ENCODE assay signal across 11 cellular contexts in genomic region chr9:6552033-6552737, GRCh38.
DNase-seq lines count a peak whose midpoint lies in the region; ATAC-seq and TF ChIP-seq lines count a peak whose summit lies in the region.
"Had no signal": no experiment of that assay in that cellular context is flagged by ENCODE, and none has a peak within 500 bp of the region (broad histone marks: within the 10 kb centered on the region; RNA-seq: fewer than 3 reads in every experiment).

No MANE protein-coding gene starts in this region.

- WGBS in aorta, 2 donors = 56 to 59% methylated on average over 7 of the region's 7 CpGs

- intact Hi-C loops in aorta (cut with DNase I) (no loop called here), lower lobe of right lung (cut with DNase I) (no loop called here)

- no peaks in the 10 kb centered on the region for H3K4me1 ChIP-seq in aorta (ENCODE audit: control insufficient read depth in 1 of 2, insufficient read depth in 2 of 2, low read length in 2 of 2)
- no peaks in the 10 kb centered on the region for H3K4me1 ChIP-seq in lower lobe of right lung
- H3K4me1 ChIP-seq: uterus had no signal

- no peak overlapping the region for H3K27ac ChIP-seq in aorta (ENCODE audit: low read depth in 1 of 2, low read length in 2 of 2)
- no peak overlapping the region for H3K27ac ChIP-seq in lower lobe of right lung
- H3K27ac ChIP-seq: uterus had no signal

- H3K36me3 ChIP-seq in aorta (ENCODE audit: control insufficient read depth in 1 of 2, insufficient read depth in 2 of 2, low read length in 1 of 2) = no peaks in the 10 kb centered on the region
- H3K36me3 ChIP-seq in lower lobe of right lung = no peaks in the 10 kb centered on the region
- H3K36me3 ChIP-seq: uterus had no signal

- in situ Hi-C loops in astrocyte of the cerebellum (cut with HindIII; ENCODE audit: low sequenced_read_pairs) = no loop called here

- ATAC-seq in aorta (ENCODE audit: low FRiP score) = no peak
- no peak for ATAC-seq in lower lobe of right lung

- H3K4me3 ChIP-seq in astrocyte of the cerebellum (ENCODE audit: low read depth, low read length) (no peak overlapping the region), aorta (ENCODE audit: low read length in 2 of 2) (no peak overlapping the region), lower lobe of right lung (no peak overlapping the region)
- H3K4me3 ChIP-seq: uterus had no signal

- TF ChIP-seq CTCF in astrocyte of the cerebellum (IDR thresholded peaks at IDR 0.05; ENCODE audit: low read depth, low read length, missing control alignments) (peak; percentile 44), lower lobe of right lung (IDR thresholded peaks at IDR 0.05) (no peak)

- H3K27me3 ChIP-seq in aorta (ENCODE audit: control insufficient read depth in 1 of 2, insufficient read depth in 2 of 2, low read length in 1 of 2) (no peaks in the 10 kb centered on the region), lower lobe of right lung (ENCODE audit: low read depth) (no peaks in the 10 kb centered on the region)
- H3K27me3 ChIP-seq: uterus had no signal

- H3K9me3 ChIP-seq in aorta (ENCODE audit: control insufficient read depth, low read length) = no peaks in the 10 kb centered on the region
- no peaks in the 10 kb centered on the region for H3K9me3 ChIP-seq in lower lobe of right lung
- H3K9me3 ChIP-seq: uterus had no signal

- DNase-seq in DMS153 treated with DMSO at 0.1 percent for 48 hours (lab: John Stamatoyannopoulos, UW; ENCODE audit: unreplicated experiment) (peak; percentile 55), NCI-H1694 (lab: John Stamatoyannopoulos, UW) (peak; percentile 41), astrocyte of the cerebellum (ENCODE audit: low read depth) (peak; percentile 59), myocyte (ENCODE audit: low read depth) (peak; percentile 95), aorta (no peak), lower lobe of right lung (no peak), SKM-1 (lab: John Stamatoyannopoulos, UW; ENCODE audit: unreplicated experiment) (no peak)
- no peak for DNase-seq in activated CD8-positive, alpha-beta memory T cell treated with anti-CD3 and anti-CD28 coated beads, Interleukin-2, amount 50 U/mL, for 48 hours
- DNase-seq: activated effector memory CD4-positive, alpha-beta T cell treated with Interleukin-2 at 50 U/mL for 16 hours; NCI-H526; uterus had no signal

Comparison
In these comparisons a context has a peak if more than half of its experiments do, and no peak if none do; other contexts are left out.
1. DNase-seq: peak in DMS153 treated with DMSO at 0.1 percent for 48 hours (single experiment), NCI-H1694 (single experiment), astrocyte of the cerebellum (single experiment) and myocyte (single experiment); none in aorta (0 of 2), activated CD8-positive, alpha-beta memory T cell treated with anti-CD3 and anti-CD28 coated beads, Interleukin-2, amount 50 U/mL, for 48 hours (single experiment), lower lobe of right lung (single experiment) and SKM-1 (single experiment).